26 cellular contexts compared by ENCODE assay signal in the genomic region with DNA sequence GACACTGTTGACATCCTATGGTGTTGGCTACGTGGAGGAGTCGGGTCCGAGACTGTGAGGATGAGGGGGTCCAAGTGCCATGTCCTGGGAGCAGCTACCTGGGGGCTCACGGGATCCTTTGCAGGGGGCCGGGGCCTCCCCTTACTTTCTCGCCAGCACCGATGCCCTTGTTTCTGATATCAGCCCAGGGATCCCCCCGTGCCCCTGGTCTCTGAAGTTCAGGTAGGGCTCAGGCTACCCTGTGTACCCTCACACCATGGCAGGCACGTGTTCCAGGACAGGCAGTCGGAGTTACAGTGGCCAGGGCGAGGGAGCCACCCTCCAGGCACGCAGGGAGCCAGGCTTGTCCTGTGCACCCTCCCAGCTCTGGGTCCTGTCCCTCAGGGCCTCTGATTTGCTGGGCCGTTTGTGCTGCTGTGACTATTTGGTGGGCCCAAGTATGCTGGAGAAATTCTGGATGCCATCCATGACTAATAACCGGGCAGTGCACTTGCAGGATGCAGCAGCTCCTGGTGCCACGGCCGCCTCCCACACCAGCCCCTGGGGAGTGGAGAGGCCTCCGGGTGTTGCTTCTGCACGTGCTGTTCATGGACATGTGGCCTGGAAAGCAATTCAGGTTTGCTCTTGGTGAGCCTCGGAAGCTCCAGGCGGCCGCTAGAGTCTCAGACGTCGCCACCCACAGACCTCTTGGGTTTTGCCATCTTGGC.
"Had no signal": no experiment of that assay in that cellular context is flagged by ENCODE, and none has a peak within 500 bp of the region (broad histone marks: within the 10 kb centered on the region; RNA-seq: fewer than 3 reads in every experiment).

No MANE protein-coding gene starts in this region.

- H3K36me3 ChIP-seq: brain microvascular endothelial cell, cardiac muscle cell had no signal

- ATAC-seq: activated T-cell treated with anti-CD3 and anti-CD28 coated beads, Interleukin-2, amount 50 U/mL, for 4 hours; activated T-helper 17 cell treated with anti-CD3 and anti-CD28 coated beads, Interleukin-2, amount 50 U/mL, for 72 hours; PC-3; T-cell had no signal

- DNase-seq: activated B cell treated with CpG ODN at 0.5 μM for 24 hours; activated CD4-positive, alpha-beta memory T cell treated with anti-CD3 and anti-CD28 coated beads for 36 hours; activated CD4-positive, alpha-beta T cell treated with anti-CD3 and anti-CD28 coated beads for 1 hour; activated CD4-positive, alpha-beta T cell treated with anti-CD3 and anti-CD28 coated beads, Interleukin-2, amount 10 ng/mL, durations not matched to agents 7 days and 5 days; activated CD8-positive, alpha-beta memory T cell treated with anti-CD3 and anti-CD28 coated beads for 24 hours; activated gamma-delta T cell; activated naive CD4-positive, alpha-beta T cell treated with anti-CD3 and anti-CD28 coated beads for 36 hours; activated T-cell treated with anti-CD3 and anti-CD28 coated beads, Interleukin-2, amount 50 U/mL, for 4 hours; amygdala; IMR-90; KG1; NCI-H1092; NCI-H1417; NCI-H1930; NCI-H2171; NCI-H2227 treated with DMSO at 0.1 percent for 48 hours; NCI-H69; SIG-M5; T-cell; T-helper 2 cell; T1000 had no signal

- H3K4me3 ChIP-seq: cardiac muscle cell, SK-N-MC had no signal

- H3K27ac ChIP-seq: brain microvascular endothelial cell, cardiac muscle cell, SK-N-MC had no signal

- H3K27me3 ChIP-seq: brain microvascular endothelial cell, cardiac muscle cell had no signal
